Comparison of ENCODE assay signal across 1 cellular context in the genomic region with DNA sequence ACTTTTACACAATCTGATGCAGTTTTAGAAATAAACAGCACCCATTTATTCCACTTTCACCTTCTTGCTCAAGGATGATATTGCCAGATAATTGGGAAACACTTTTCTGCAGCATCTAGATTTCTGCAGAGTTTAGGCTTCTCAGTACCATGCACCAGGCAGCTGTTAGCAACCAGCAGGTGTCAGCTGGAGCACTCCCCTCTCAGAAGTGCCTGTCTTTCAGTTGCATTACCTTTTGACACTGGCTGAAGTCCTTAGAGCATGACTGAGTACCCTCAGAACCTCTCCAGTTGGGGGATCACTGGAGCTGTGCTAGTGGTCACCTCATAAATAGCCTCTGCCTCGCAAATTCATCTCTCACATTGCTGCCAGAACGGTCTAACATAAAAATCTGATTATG.
TF ChIP-seq lines count a peak whose summit lies in the region.

No MANE protein-coding gene starts in this region.

TF ChIP-seq in GM23338, 12 proteins besides CTCF, POLR2A, EP300 and RAD21 (continued from another document):
- TF ChIP-seq, protein P1, sequence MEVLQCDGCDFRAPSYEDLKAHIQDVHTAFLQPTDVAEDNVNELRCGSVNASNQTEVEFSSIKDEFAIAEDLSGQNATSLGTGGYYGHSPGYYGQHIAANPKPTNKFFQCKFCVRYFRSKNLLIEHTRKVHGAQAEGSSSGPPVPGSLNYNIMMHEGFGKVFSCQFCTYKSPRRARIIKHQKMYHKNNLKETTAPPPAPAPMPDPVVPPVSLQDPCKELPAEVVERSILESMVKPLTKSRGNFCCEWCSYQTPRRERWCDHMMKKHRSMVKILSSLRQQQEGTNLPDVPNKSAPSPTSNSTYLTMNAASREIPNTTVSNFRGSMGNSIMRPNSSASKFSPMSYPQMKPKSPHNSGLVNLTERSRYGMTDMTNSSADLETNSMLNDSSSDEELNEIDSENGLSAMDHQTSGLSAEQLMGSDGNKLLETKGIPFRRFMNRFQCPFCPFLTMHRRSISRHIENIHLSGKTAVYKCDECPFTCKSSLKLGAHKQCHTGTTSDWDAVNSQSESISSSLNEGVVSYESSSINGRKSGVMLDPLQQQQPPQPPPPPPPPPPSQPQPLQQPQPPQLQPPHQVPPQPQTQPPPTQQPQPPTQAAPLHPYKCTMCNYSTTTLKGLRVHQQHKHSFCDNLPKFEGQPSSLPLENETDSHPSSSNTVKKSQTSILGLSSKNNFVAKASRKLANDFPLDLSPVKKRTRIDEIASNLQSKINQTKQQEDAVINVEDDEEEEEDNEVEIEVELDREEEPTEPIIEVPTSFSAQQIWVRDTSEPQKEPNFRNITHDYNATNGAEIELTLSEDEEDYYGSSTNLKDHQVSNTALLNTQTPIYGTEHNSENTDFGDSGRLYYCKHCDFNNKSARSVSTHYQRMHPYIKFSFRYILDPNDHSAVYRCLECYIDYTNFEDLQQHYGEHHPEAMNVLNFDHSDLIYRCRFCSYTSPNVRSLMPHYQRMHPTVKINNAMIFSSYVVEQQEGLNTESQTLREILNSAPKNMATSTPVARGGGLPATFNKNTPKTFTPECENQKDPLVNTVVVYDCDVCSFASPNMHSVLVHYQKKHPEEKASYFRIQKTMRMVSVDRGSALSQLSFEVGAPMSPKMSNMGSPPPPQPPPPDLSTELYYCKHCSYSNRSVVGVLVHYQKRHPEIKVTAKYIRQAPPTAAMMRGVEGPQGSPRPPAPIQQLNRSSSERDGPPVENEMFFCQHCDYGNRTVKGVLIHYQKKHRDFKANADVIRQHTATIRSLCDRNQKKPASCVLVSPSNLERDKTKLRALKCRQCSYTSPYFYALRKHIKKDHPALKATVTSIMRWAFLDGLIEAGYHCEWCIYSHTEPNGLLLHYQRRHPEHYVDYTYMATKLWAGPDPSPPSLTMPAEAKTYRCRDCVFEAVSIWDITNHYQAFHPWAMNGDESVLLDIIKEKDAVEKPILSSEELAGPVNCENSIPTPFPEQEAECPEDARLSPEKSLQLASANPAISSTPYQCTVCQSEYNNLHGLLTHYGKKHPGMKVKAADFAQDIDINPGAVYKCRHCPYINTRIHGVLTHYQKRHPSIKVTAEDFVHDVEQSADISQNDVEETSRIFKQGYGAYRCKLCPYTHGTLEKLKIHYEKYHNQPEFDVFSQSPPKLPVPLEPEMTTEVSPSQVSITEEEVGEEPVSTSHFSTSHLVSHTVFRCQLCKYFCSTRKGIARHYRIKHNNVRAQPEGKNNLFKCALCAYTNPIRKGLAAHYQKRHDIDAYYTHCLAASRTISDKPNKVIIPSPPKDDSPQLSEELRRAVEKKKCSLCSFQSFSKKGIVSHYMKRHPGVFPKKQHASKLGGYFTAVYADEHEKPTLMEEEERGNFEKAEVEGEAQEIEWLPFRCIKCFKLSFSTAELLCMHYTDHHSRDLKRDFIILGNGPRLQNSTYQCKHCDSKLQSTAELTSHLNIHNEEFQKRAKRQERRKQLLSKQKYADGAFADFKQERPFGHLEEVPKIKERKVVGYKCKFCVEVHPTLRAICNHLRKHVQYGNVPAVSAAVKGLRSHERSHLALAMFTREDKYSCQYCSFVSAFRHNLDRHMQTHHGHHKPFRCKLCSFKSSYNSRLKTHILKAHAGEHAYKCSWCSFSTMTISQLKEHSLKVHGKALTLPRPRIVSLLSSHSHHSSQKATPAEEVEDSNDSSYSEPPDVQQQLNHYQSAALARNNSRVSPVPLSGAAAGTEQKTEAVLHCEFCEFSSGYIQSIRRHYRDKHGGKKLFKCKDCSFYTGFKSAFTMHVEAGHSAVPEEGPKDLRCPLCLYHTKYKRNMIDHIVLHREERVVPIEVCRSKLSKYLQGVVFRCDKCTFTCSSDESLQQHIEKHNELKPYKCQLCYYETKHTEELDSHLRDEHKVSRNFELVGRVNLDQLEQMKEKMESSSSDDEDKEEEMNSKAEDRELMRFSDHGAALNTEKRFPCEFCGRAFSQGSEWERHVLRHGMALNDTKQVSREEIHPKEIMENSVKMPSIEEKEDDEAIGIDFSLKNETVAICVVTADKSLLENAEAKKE (CRISPR knock-in tag; IDR thresholded peaks at IDR 0.05), result no peak
- TF ChIP-seq CREB1 (CRISPR knock-in tag; IDR thresholded peaks at IDR 0.05; ENCODE audit: low read depth) (no peak), ZNF331 (CRISPR knock-in tag; IDR thresholded peaks at IDR 0.05; ENCODE audit: low read depth) (no peak)
TF ChIP-seq in GM23338: peak in this region for 0.
